23 cellular contexts compared by ENCODE assay signal in genomic region chr17:58228679-58229078, GRCh38. TPM values are rescaled to one million over a fixed set of nuclear protein-coding genes. Genes with fewer than 3 reads are reported as not detected.
DNase-seq lines count a peak whose midpoint lies in the region; ATAC-seq, FAIRE-seq and TF ChIP-seq lines count a peak whose summit lies in the region.
"Had no signal": no experiment of that assay in that cellular context is flagged by ENCODE, and none has a peak within 500 bp of the region (broad histone marks: within the 10 kb centered on the region; RNA-seq: fewer than 3 reads in every experiment).

No MANE protein-coding gene starts in this region.

- H3K23me2 ChIP-seq in H9 (ENCODE audit: insufficient read length, low read depth, low read length, poor library complexity, severe bottlenecking) (no peaks in the 10 kb centered on the region), H1 (ENCODE audit: low read depth, low read length) (no peaks in the 10 kb centered on the region)

- H3K4me3 Mint-ChIP-seq in activated naive CD4-positive, alpha-beta T cell treated with anti-CD3 and anti-CD28 coated beads for 36 hours = no peak overlapping the region
- H3K4me3 Mint-ChIP-seq in H9 = peak overlapping the region in 1 of 2 experiments; percentile 24; a peak in 1 of 5 replicates
- H3K4me3 Mint-ChIP-seq: CD4-positive, alpha-beta T cell; IgD-negative memory B cell had no signal

- no peak overlapping the region for H3K4ac ChIP-seq in H9 (ENCODE audit: low read depth, low read length)
- H3K4ac ChIP-seq in H1 (replicated peaks; ENCODE audit: insufficient read length, low read depth, low read length) = no peak overlapping the region
- H3K4ac ChIP-seq in mesendoderm (ENCODE audit: low read depth, low read length) = no peak overlapping the region

- no CpG with 5 or more reads among the region's 3 CpGs for WGBS in H9 (ENCODE audit: extremely low coverage, insufficient read length, low lambda C conversion rate)
- 72% methylated on average over 3 of the region's 3 CpGs; no CpG with 5 or more reads in 1 of the 2 experiments for WGBS in H1 (ENCODE audit: extremely low coverage in 1 of 2, insufficient coverage in 1 of 2, insufficient read length in 1 of 2, insufficient replicate concordance in 2 of 2, low coverage in 1 of 2, low lambda C conversion rate in 2 of 2, missing lambda C conversion rate in 1 of 2), 2 experiments
- no CpG with 5 or more reads among the region's 3 CpGs for WGBS in mesendoderm (ENCODE audit: extremely low coverage, insufficient coverage, low lambda C conversion rate)

- no peaks in the 10 kb centered on the region for H4K20me1 ChIP-seq in H9 (ENCODE audit: control insufficient read depth, insufficient read depth, insufficient read length)
- H4K20me1 ChIP-seq in H1 (replicated peaks in 1 of 2; ENCODE audit: control insufficient read depth in 1 of 2, insufficient read depth in 2 of 2, low read length in 2 of 2) = no peaks in the 10 kb centered on the region

- H4K5ac ChIP-seq in H9 (ENCODE audit: insufficient read length, low read depth, low read length) = no peak overlapping the region
- no peak overlapping the region for H4K5ac ChIP-seq in H1 (ENCODE audit: insufficient read length, low read depth, low read length)
- peak overlapping the region; percentile 72 for H4K5ac ChIP-seq in mesendoderm (ENCODE audit: low read length)

- intact Hi-C loops in activated naive CD4-positive, alpha-beta T cell treated with anti-CD3 and anti-CD28 coated beads for 36 hours (cut with micrococcal nuclease) = no loop called here

- H3K27me3 Mint-ChIP-seq in activated naive CD4-positive, alpha-beta T cell treated with anti-CD3 and anti-CD28 coated beads for 36 hours (ENCODE audit: low read depth) = peaks cover 4% of the 10 kb centered on the region
- peaks cover 37% of the 10 kb centered on the region for H3K27me3 Mint-ChIP-seq in H9 (ENCODE audit: low read depth)

- TF ChIP-seq CTCF in H9 (conservative IDR thresholded peaks at IDR 0.05) = no peak
- TF ChIP-seq CTCF in H1 (IDR thresholded peaks at IDR 0.05; ENCODE audit: control extremely low read depth in 1 of 3, insufficient read depth in 1 of 3, low read depth in 1 of 3, low read length in 3 of 3) = no peak

- no peak overlapping the region for H3T11ph ChIP-seq in H9 (ENCODE audit: low read length)

- CTCF ChIA-PET in activated naive CD4-positive, alpha-beta T cell treated with anti-CD3 and anti-CD28 coated beads for 36 hours (lab: Charles Lee) = no interaction called here
- CTCF ChIA-PET in H1 (lab: Charles Lee; ENCODE audit: partially characterized antibody) = interaction anchor here (1.1 to 2.7 kb wide), 11 partner anchors 9 to 76 kb away, joined by 3 to 15 read pairs (median 6); partner anchors contain the start of gene MKS1

- peak overlapping the region; percentile 41 for H3K27ac Mint-ChIP-seq in activated naive CD4-positive, alpha-beta T cell treated with anti-CD3 and anti-CD28 coated beads for 36 hours
- H3K27ac Mint-ChIP-seq in H9 = no peak overlapping the region
- H3K27ac Mint-ChIP-seq: CD4-positive, alpha-beta T cell; IgD-negative memory B cell had no signal

- no peaks in the 10 kb centered on the region for H3K27me3 ChIP-seq in H9 (ENCODE audit: insufficient read depth, low read length)
- peaks cover 1 to 18% (median 8%) of the 10 kb centered on the region in 4 experiments; a peak in 5 of 7 replicates for H3K27me3 ChIP-seq in H1 (replicated peaks in 1 of 4; ENCODE audit: control insufficient read depth in 3 of 4, extremely low read depth in 1 of 4, insufficient read depth in 3 of 4, low read length in 3 of 4)
- H3K27me3 ChIP-seq in mesendoderm (ENCODE audit: insufficient read depth, low read length, poor library complexity) = no peaks in the 10 kb centered on the region

- H3K4me3 ChIP-seq in H1 (ENCODE audit: extremely low read depth in 1 of 4, insufficient read depth in 2 of 4, low read depth in 3 of 4, low read length in 4 of 4) (no peak overlapping the region), mesendoderm (ENCODE audit: low read length) (no peak overlapping the region)
- H3K4me3 ChIP-seq: A549 had no signal

- no peaks in the 10 kb centered on the region for H3K36me3 ChIP-seq in H1 (ENCODE audit: control insufficient read depth in 2 of 4, insufficient read depth in 4 of 4, low read length in 3 of 4)
- H3K36me3 ChIP-seq in mesendoderm (ENCODE audit: control insufficient read depth, insufficient read depth, low read length) = no peaks in the 10 kb centered on the region

- no peak overlapping the region for H2BK12ac ChIP-seq in H9 (ENCODE audit: insufficient read length, low read depth, low read length)
- H2BK12ac ChIP-seq in H1 (ENCODE audit: low read depth, low read length) = no peak overlapping the region

- H3K14ac ChIP-seq in H9 (ENCODE audit: insufficient read depth, low read length) = peak overlapping the region; percentile 60; the same call in 1 of the 2 replicates
- H3K14ac ChIP-seq in H1 (ENCODE audit: insufficient read length) = no peak overlapping the region

- no peak overlapping the region for H2AK5ac ChIP-seq in H9 (ENCODE audit: insufficient read length, low read length)
- H2AK5ac ChIP-seq in H1 (ENCODE audit: low read depth, low read length) = no peak overlapping the region
- H2AK5ac ChIP-seq in mesendoderm (ENCODE audit: low read length) = no peak overlapping the region

- H2BK120ac ChIP-seq in H9 (ENCODE audit: low read depth, low read length, poor library complexity, severe bottlenecking) (no peak overlapping the region), H1 (replicated peaks; ENCODE audit: low read depth, low read length) (no peak overlapping the region), mesendoderm (ENCODE audit: low read depth, low read length) (no peak overlapping the region)

- no peaks in the 10 kb centered on the region for H3K9me3 Mint-ChIP-seq in activated naive CD4-positive, alpha-beta T cell treated with anti-CD3 and anti-CD28 coated beads for 36 hours
- H3K9me3 Mint-ChIP-seq in H9 = no peaks in the 10 kb centered on the region
- H3K9me3 Mint-ChIP-seq: CD4-positive, alpha-beta T cell; IgD-negative memory B cell had no signal

- no peak overlapping the region for H4K91ac ChIP-seq in H9 (ENCODE audit: insufficient read length, low read depth, low read length)
- no peak overlapping the region for H4K91ac ChIP-seq in H1 (replicated peaks; ENCODE audit: insufficient read length, low read length)

- no peak overlapping the region for H3K9ac ChIP-seq in H9 (ENCODE audit: extremely low read depth, insufficient read length, low read length)
- no peak overlapping the region for H3K9ac ChIP-seq in H1 (replicated peaks in 1 of 4; ENCODE audit: extremely low read depth in 1 of 4, low read depth in 3 of 4, low read length in 3 of 4)
- H3K9ac ChIP-seq in mesendoderm (ENCODE audit: low read length) = no peak overlapping the region

- H3K27ac ChIP-seq in H9 (ENCODE audit: insufficient read length, low read depth, low read length) (no peak overlapping the region), H1 (ENCODE audit: low read depth, low read length) (no peak overlapping the region), mesendoderm (ENCODE audit: low read depth, low read length) (no peak overlapping the region)
- H3K27ac ChIP-seq: 22Rv1, A549, C4-2B had no signal

- H3K4me1 ChIP-seq in H9 (ENCODE audit: insufficient read depth, low read length) (peaks cover 2% of the 10 kb centered on the region; the same call in 1 of the 2 replicates), H1 (replicated peaks in 1 of 4; ENCODE audit: control insufficient read depth in 3 of 4, insufficient read depth in 4 of 4, low read length in 3 of 4) (peaks cover 0 to 4% (median 0%) of the 10 kb centered on the region in 4 experiments; a peak in 4 of 7 replicates), mesendoderm (ENCODE audit: control insufficient read depth, low read depth, low read length) (no peaks in the 10 kb centered on the region)
- H3K4me1 ChIP-seq: Caco-2 had no signal

- DNase-seq in activated naive CD4-positive, alpha-beta T cell treated with anti-CD3 and anti-CD28 coated beads for 36 hours = no peak
- no peak for DNase-seq in activated naive CD4-positive, alpha-beta T cell treated with anti-CD3 and anti-CD28 coated beads, Interleukin-2, amount 50 U/mL, for 16 hours
- DNase-seq in H9 = peak; percentile 56
- no peak for DNase-seq in H1 (ENCODE audit: low read depth in 1 of 2, low spot score in 2 of 2)
- peak; percentile 47 for DNase-seq in mesendoderm
- no peak for DNase-seq in kidney tubule cell (ENCODE audit: low spot score)
- no peak for DNase-seq in OCI-M2 (lab: John Stamatoyannopoulos, UW; ENCODE audit: unreplicated experiment)
- DNase-seq: AML-193; Caco-2; CD4-positive, alpha-beta T cell had no signal

- H2BK15ac ChIP-seq in H9 (ENCODE audit: low read depth, low read length) = no peak overlapping the region
- no peak overlapping the region for H2BK15ac ChIP-seq in H1 (ENCODE audit: low read length)
- no peak overlapping the region for H2BK15ac ChIP-seq in mesendoderm (replicated peaks; ENCODE audit: low read depth)

- POLR2A ChIA-PET in H1 (lab: Charles Lee; ENCODE audit: partially characterized antibody) = interaction anchor here (0.7 to 1.5 kb wide), 5 partner anchors 10 to 146 kb away, joined by 3 to 7 read pairs (median 4); partner anchors contain the start of genes DYNLL2, LPO and MKS1

- no peaks in the 10 kb centered on the region for H3K79me1 ChIP-seq in H9 (ENCODE audit: insufficient read depth, low read depth, low read length, poor library complexity, severe bottlenecking)
- no peaks in the 10 kb centered on the region for H3K79me1 ChIP-seq in H1 (ENCODE audit: low read depth, low read length)
- H3K79me1 ChIP-seq in mesendoderm (ENCODE audit: low read length) = no peaks in the 10 kb centered on the region

- ATAC-seq in GM18858 (IDR thresholded peaks at IDR 0.05; ENCODE audit: unreplicated experiment) = no peak
- ATAC-seq: A549, HepG2 had no signal

- H3K79me2 ChIP-seq in H9 (ENCODE audit: insufficient read depth, low read length) = no peaks in the 10 kb centered on the region
- no peaks in the 10 kb centered on the region for H3K79me2 ChIP-seq in H1 (ENCODE audit: control insufficient read depth in 1 of 2, insufficient read depth in 2 of 2, low read length in 2 of 2)
- H3K79me2 ChIP-seq in mesendoderm (ENCODE audit: control insufficient read depth, insufficient read depth, low read length) = no peaks in the 10 kb centered on the region

- H3K4me2 ChIP-seq in H9 (ENCODE audit: insufficient read depth, insufficient read length, low read length) = no peak overlapping the region
- peak overlapping the region in 1 of 2 experiments; percentile 22; a peak in 2 of 4 replicates for H3K4me2 ChIP-seq in H1 (ENCODE audit: insufficient read depth in 1 of 2, low read depth in 2 of 2, low read length in 2 of 2)
- H3K4me2 ChIP-seq in mesendoderm (ENCODE audit: low read length) = no peak overlapping the region
- H3K4me2 ChIP-seq: A549 had no signal

- H3K9me3 ChIP-seq in H9 (ENCODE audit: control insufficient read depth, low read depth, low read length) = no peaks in the 10 kb centered on the region
- H3K9me3 ChIP-seq in H1 (ENCODE audit: insufficient read depth in 2 of 2, low read depth in 1 of 2, low read length in 1 of 2) = no peaks in the 10 kb centered on the region
- H3K9me3 ChIP-seq: A549, Caco-2 had no signal

- no peak overlapping the region for H2BK5ac ChIP-seq in H9 (ENCODE audit: insufficient read length, low read length)
- no peak overlapping the region for H2BK5ac ChIP-seq in H1 (ENCODE audit: low read depth, low read length)
- H2BK5ac ChIP-seq in mesendoderm (ENCODE audit: low read length) = no peak overlapping the region

- H4K8ac ChIP-seq in H9 (replicated peaks; ENCODE audit: insufficient read length, low read depth, low read length) (no peak overlapping the region), H1 (ENCODE audit: extremely low read depth, insufficient read depth, low read length) (no peak overlapping the region), mesendoderm (ENCODE audit: low read depth, low read length) (no peak overlapping the region)

- TF ChIP-seq POLR2A in H1 (IDR thresholded peaks at IDR 0.05; ENCODE audit: control extremely low read depth in 1 of 2, low read depth in 2 of 2, low read length in 2 of 2) = no peak

- no peak for FAIRE-seq in H1 (lab: Jason Lieb, UNC)
- FAIRE-seq: A549, D721Med, G401.6, GM12891, GM18507, H54, HepG2, HTR-8/SVneo had no signal

- H3K36me3 Mint-ChIP-seq in activated naive CD4-positive, alpha-beta T cell treated with anti-CD3 and anti-CD28 coated beads for 36 hours (ENCODE audit: low read depth) = no peaks in the 10 kb centered on the region
- no peaks in the 10 kb centered on the region for H3K36me3 Mint-ChIP-seq in H9 (ENCODE audit: insufficient read depth in 1 of 3, low read depth in 3 of 3)

- H3K56ac ChIP-seq in H9 (ENCODE audit: insufficient read length, low read depth, low read length) (no peak overlapping the region), H1 (replicated peaks; ENCODE audit: insufficient read length, low read depth, low read length) (no peak overlapping the region), mesendoderm (ENCODE audit: low read length) (no peak overlapping the region)

- H3K4me1 Mint-ChIP-seq in activated naive CD4-positive, alpha-beta T cell treated with anti-CD3 and anti-CD28 coated beads for 36 hours (ENCODE audit: low read depth) = peaks cover 7% of the 10 kb centered on the region
- H3K4me1 Mint-ChIP-seq in H9 = peaks cover 16 to 22% of the 10 kb centered on the region in 2 experiments

- H2AFZ ChIP-seq in H9 (ENCODE audit: low read length) (no peak overlapping the region), H1 (ENCODE audit: low read length) (no peak overlapping the region)

- peak overlapping the region; percentile 54 for H3K18ac ChIP-seq in H9 (ENCODE audit: insufficient read length, low read depth, low read length)
- H3K18ac ChIP-seq in H1 (ENCODE audit: extremely low read depth, low read length) = 0 out of 2 replicates have a peak overlapping the region, but pooled peaks have one; percentile 27
- no peak overlapping the region for H3K18ac ChIP-seq in mesendoderm (ENCODE audit: low read length)

- TF ChIP-seq RAD21 in H1 (IDR thresholded peaks at IDR 0.05 in 1 of 2, conservative IDR thresholded peaks at IDR 0.05 in 1 of 2; ENCODE audit: low read depth in 2 of 2, low read length in 2 of 2) = no peak

- no peak overlapping the region for H2BK20ac ChIP-seq in H9 (ENCODE audit: low read depth, low read length, poor library complexity, severe bottlenecking)
- H2BK20ac ChIP-seq in H1 (ENCODE audit: low read length) = peak overlapping the region; percentile 21; the same call in 1 of the 2 replicates

- H3K23ac ChIP-seq in H9 (ENCODE audit: insufficient read length, low read depth, low read length) (no peak overlapping the region), H1 (ENCODE audit: insufficient read length) (no peak overlapping the region), mesendoderm (ENCODE audit: low read length) (no peak overlapping the region)

- no peak for TF ChIP-seq EP300 in H1 (IDR thresholded peaks at IDR 0.05; ENCODE audit: borderline replicate concordance in 1 of 2, low read depth in 2 of 2, low read length in 2 of 2)

RNA-seq across cellular contexts. Expression of gene MKS1, which starts 9.6 kb away (rescaled TPM):
- total RNA-seq in activated naive CD4-positive, alpha-beta T cell treated with anti-CD3 and anti-CD28 coated beads for 36 hours = 10 to 100 TPM; 27.1 to 29.2 TPM
- 21.3 and 24.8 TPM in 2 replicates for total RNA-seq in H9 (2021)
- total RNA-seq in H1 (2021; fragmentation: NEBNext Ultra II Directional; extraction: Animal tissue kit (Norgen Biotek cat#: 25700)) = 20.6 and 21.7 TPM in 2 replicates
- polyA plus RNA-seq in H1 (2011; rRNA removed) = 12.0 and 15.3 TPM in 2 replicates
- polyA plus RNA-seq in H1 (2011; cell fraction: cytosol; rRNA removed) = 17.6 TPM
- polyA plus RNA-seq in H1 (2011; cell fraction: nucleus; rRNA removed) = 41.4 TPM
- polyA plus RNA-seq in H1 (2012, experiment 1 of 2) = 16.1 to 23.2 TPM (median 20.2 TPM) in 4 replicates
- 12.0 TPM for polyA plus RNA-seq in H1 (2012, experiment 2 of 2)
- polyA plus RNA-seq in H1 (2013, experiment 1 of 2) = 10.9 TPM
- polyA plus RNA-seq in H1 (2013, experiment 2 of 2) = 10.2 TPM
- polyA minus RNA-seq in H1 (2011; rRNA and poly(A)+ RNA removed) = 16.0 and 19.4 TPM in 2 replicates
- 10.9 TPM for polyA minus RNA-seq in H1 (2011; cell fraction: cytosol; rRNA and poly(A)+ RNA removed)
- polyA minus RNA-seq in H1 (2011; cell fraction: nucleus; rRNA and poly(A)+ RNA removed) = 24.7 TPM
- polyA plus RNA-seq in mesendoderm (2013, experiment 1 of 2) = 8.1 TPM
- 9.0 TPM for polyA plus RNA-seq in mesendoderm (2013, experiment 2 of 2)

RNA-seq across cellular contexts. Expression of gene LPO, which starts 9.7 kb away (rescaled TPM):
- not detected for total RNA-seq in activated naive CD4-positive, alpha-beta T cell treated with anti-CD3 and anti-CD28 coated beads for 36 hours
- 0.11 and 0.17 TPM in 2 replicates for total RNA-seq in H9 (2021)
- total RNA-seq in H1 (2021; fragmentation: NEBNext Ultra II Directional; extraction: Animal tissue kit (Norgen Biotek cat#: 25700)) = 0.44 and 0.52 TPM in 2 replicates
- 0.38 and 0.46 TPM in 2 replicates for polyA plus RNA-seq in H1 (2011; rRNA removed)
- 0.40 TPM for polyA plus RNA-seq in H1 (2011; cell fraction: cytosol; rRNA removed)
- 0.23 TPM for polyA plus RNA-seq in H1 (2011; cell fraction: nucleus; rRNA removed)
- 0.17 to 0.61 TPM (median 0.40 TPM) in 4 replicates for polyA plus RNA-seq in H1 (2012, experiment 1 of 2)
- 0.17 TPM for polyA plus RNA-seq in H1 (2012, experiment 2 of 2)
- polyA plus RNA-seq in H1 (2013, experiment 1 of 2) = 0.20 TPM
- 0.26 TPM for polyA plus RNA-seq in H1 (2013, experiment 2 of 2)
- 0.51 and 0.85 TPM in 2 replicates for polyA minus RNA-seq in H1 (2011; rRNA and poly(A)+ RNA removed)
- polyA minus RNA-seq in H1 (2011; cell fraction: cytosol; rRNA and poly(A)+ RNA removed) = not detected
- polyA minus RNA-seq in H1 (2011; cell fraction: nucleus; rRNA and poly(A)+ RNA removed) = not detected
- 0.08 TPM for polyA plus RNA-seq in mesendoderm (2013, experiment 1 of 2)
- 0.15 TPM for polyA plus RNA-seq in mesendoderm (2013, experiment 2 of 2)
- total RNA-seq: CD4-positive, alpha-beta T cell; HepG2 had no signal
- polyA plus RNA-seq: A549, HepG2, IgD-negative memory B cell had no signal

RNA-seq across cellular contexts. Expression of gene EPX, which starts 36.2 kb away (rescaled TPM):
- total RNA-seq in activated naive CD4-positive, alpha-beta T cell treated with anti-CD3 and anti-CD28 coated beads for 36 hours = not detected
- total RNA-seq in H9 (2021) = not detected in 2 replicates
- total RNA-seq in H1 (2021; fragmentation: NEBNext Ultra II Directional; extraction: Animal tissue kit (Norgen Biotek cat#: 25700)) = not detected in 2 replicates
- polyA plus RNA-seq in H1 (2011; rRNA removed) = not detected in 2 replicates
- polyA plus RNA-seq in H1 (2011; cell fraction: cytosol; rRNA removed) = not detected
- not detected for polyA plus RNA-seq in H1 (2011; cell fraction: nucleus; rRNA removed)
- polyA plus RNA-seq in H1 (2012, experiment 1 of 2) = 0.08 TPM in 1 of 4 replicates, not detected in the others
- polyA plus RNA-seq in H1 (2012, experiment 2 of 2) = not detected
- not detected for polyA plus RNA-seq in H1 (2013, experiment 1 of 2)
- not detected for polyA plus RNA-seq in H1 (2013, experiment 2 of 2)
- not detected in 2 replicates for polyA minus RNA-seq in H1 (2011; rRNA and poly(A)+ RNA removed)
- not detected for polyA minus RNA-seq in H1 (2011; cell fraction: cytosol; rRNA and poly(A)+ RNA removed)
- polyA minus RNA-seq in H1 (2011; cell fraction: nucleus; rRNA and poly(A)+ RNA removed) = not detected
- polyA plus RNA-seq in mesendoderm (2013, experiment 1 of 2) = 0.01 TPM
- not detected for polyA plus RNA-seq in mesendoderm (2013, experiment 2 of 2)
- total RNA-seq: Caco-2; CD4-positive, alpha-beta T cell; HepG2 had no signal
- polyA plus RNA-seq: A549, BJ, HepG2, IgD-negative memory B cell had no signal

RNA-seq across cellular contexts. Expression of gene MPO, which starts 52.1 kb away (rescaled TPM):
- total RNA-seq in activated naive CD4-positive, alpha-beta T cell treated with anti-CD3 and anti-CD28 coated beads for 36 hours = not detected
- total RNA-seq in H9 (2021) = not detected in 2 replicates
- 0.74 TPM in 1 of 2 replicates, not detected in the other for total RNA-seq in H1 (2021; fragmentation: NEBNext Ultra II Directional; extraction: Animal tissue kit (Norgen Biotek cat#: 25700))
- polyA plus RNA-seq in H1 (2011; rRNA removed) = 0.06 and 0.13 TPM in 2 replicates
- 0.08 TPM for polyA plus RNA-seq in H1 (2011; cell fraction: cytosol; rRNA removed)
- 0.61 TPM for polyA plus RNA-seq in H1 (2011; cell fraction: nucleus; rRNA removed)
- polyA plus RNA-seq in H1 (2012, experiment 1 of 2) = not detected in 4 replicates
- 0.04 TPM for polyA plus RNA-seq in H1 (2012, experiment 2 of 2)
- polyA plus RNA-seq in H1 (2013, experiment 1 of 2) = 0.04 TPM
- polyA plus RNA-seq in H1 (2013, experiment 2 of 2) = 0.09 TPM
- polyA minus RNA-seq in H1 (2011; rRNA and poly(A)+ RNA removed) = not detected in 2 replicates
- not detected for polyA minus RNA-seq in H1 (2011; cell fraction: cytosol; rRNA and poly(A)+ RNA removed)
- not detected for polyA minus RNA-seq in H1 (2011; cell fraction: nucleus; rRNA and poly(A)+ RNA removed)
- 0.03 TPM for polyA plus RNA-seq in mesendoderm (2013, experiment 1 of 2)
- 0.08 TPM for polyA plus RNA-seq in mesendoderm (2013, experiment 2 of 2)
- total RNA-seq: HepG2 had no signal
- polyA plus RNA-seq: A549, BJ, HepG2, IgD-negative memory B cell had no signal

Comparison
In these comparisons a context has a peak if more than half of its experiments do, and no peak if none do; other contexts are left out.
1. DNase-seq: peak in H9 (single experiment) and mesendoderm (single experiment); none in activated naive CD4-positive, alpha-beta T cell treated with anti-CD3 and anti-CD28 coated beads for 36 hours (single experiment), activated naive CD4-positive, alpha-beta T cell treated with anti-CD3 and anti-CD28 coated beads, Interleukin-2, amount 50 U/mL, for 16 hours (single experiment), H1 (0 of 2), kidney tubule cell (single experiment) and OCI-M2 (single experiment).